In genomic region chr10:121615862-121616261, GRCh38 we compare ENCODE assay signal across 24 cellular contexts. TPM values are rescaled to one million over a fixed set of nuclear protein-coding genes. Genes with fewer than 3 reads are reported as not detected.
A peak's percentile ranks its signal among the peaks of the same experiment; 100 is the strongest.
DNase-seq lines count a peak whose midpoint lies in the region; TF ChIP-seq lines count a peak whose summit lies in the region.
"Had no signal": no experiment of that assay in that cellular context is flagged by ENCODE, and none has a peak within 500 bp of the region (broad histone marks: within the 10 kb centered on the region; RNA-seq: fewer than 3 reads in every experiment).

No MANE protein-coding gene starts in this region.

- no peak overlapping the region for H2AK5ac ChIP-seq in mesenchymal stem cell (ENCODE audit: low read length, severe bottlenecking)

- H3K27ac ChIP-seq in dorsolateral prefrontal cortex = peak overlapping the region in 56 of 59 donors; percentile 6 to 98 (median 94)
- H3K27ac ChIP-seq in mesenchymal stem cell (ENCODE audit: low read length, poor library complexity, severe bottlenecking) = no peak overlapping the region
- peak overlapping the region; percentile 98 for H3K27ac ChIP-seq in substantia nigra (ENCODE audit: low read depth, low read length, poor library complexity, severe bottlenecking)
- peak overlapping the region in 2 of 4 donors; percentile 5 to 41 for H3K27ac ChIP-seq in transverse colon
- H3K27ac ChIP-seq: A549, PC-9, SK-N-MC had no signal

- H3K4ac ChIP-seq in mesenchymal stem cell (ENCODE audit: low read depth in 1 of 2, low read length in 2 of 2) = no peak overlapping the region

- no peak overlapping the region for H2BK15ac ChIP-seq in mesenchymal stem cell (ENCODE audit: low read depth, poor library complexity, severe bottlenecking)

- no peaks in the 10 kb centered on the region for H3K4me1 ChIP-seq in mesenchymal stem cell (ENCODE audit: control insufficient read depth, insufficient read depth, low read depth, low read length)
- no peaks in the 10 kb centered on the region for H3K4me1 ChIP-seq in transverse colon
- H3K4me1 ChIP-seq: A549, HAP-1 had no signal

- H3K14ac ChIP-seq in mesenchymal stem cell (ENCODE audit: low read length in 2 of 2) = no peak overlapping the region

- TF ChIP-seq CTCF in dorsolateral prefrontal cortex (IDR thresholded peaks at IDR 0.05 in 54 of 56, conservative IDR thresholded peaks at IDR 0.05 in 2 of 56; ENCODE audit: low read depth in 1 of 56, partially characterized antibody in 56 of 56) = no peak
- no peak for TF ChIP-seq CTCF in transverse colon (IDR thresholded peaks at IDR 0.05)

- H2AFZ ChIP-seq in mesenchymal stem cell (ENCODE audit: low read depth, low read length) = no peak overlapping the region
- H2AFZ ChIP-seq: GM23338, PC-9 had no signal

- no peak overlapping the region for H2BK120ac ChIP-seq in mesenchymal stem cell (ENCODE audit: low read depth, low read length)

- H3K4me3 ChIP-seq in dorsolateral prefrontal cortex (no peak overlapping the region), mesenchymal stem cell (ENCODE audit: insufficient read depth in 1 of 2, low read depth in 1 of 2, low read length in 2 of 2) (no peak overlapping the region), transverse colon (no peak overlapping the region)
- H3K4me3 ChIP-seq: A549, GM23338, HAP-1, PC-9, SK-N-MC had no signal

- H3K9ac ChIP-seq in mesenchymal stem cell (ENCODE audit: low read length) = no peak overlapping the region

- 66% methylated on average over 6 of the region's 8 CpGs for WGBS in mesenchymal stem cell
- 79 to 90% methylated on average over 3 to 8 of the region's 8 CpGs for WGBS in transverse colon (ENCODE audit: low coverage in 1 of 2), 2 donors

- TF ChIP-seq RAD21 in Ishikawa (IDR thresholded peaks at IDR 0.05; ENCODE audit: low read depth) = peak; percentile 15; the same call in 1 of the 2 replicates

- peaks cover 0 to 5% (median 0%) of the 10 kb centered on the region in 45 donors for H3K27me3 ChIP-seq in dorsolateral prefrontal cortex
- H3K27me3 ChIP-seq in mesenchymal stem cell (ENCODE audit: control insufficient read depth in 1 of 2, insufficient read depth in 1 of 2, low read length in 2 of 2) = peaks cover 0 to 6% of the 10 kb centered on the region in 2 experiments
- no peaks in the 10 kb centered on the region for H3K27me3 ChIP-seq in transverse colon

- H3K18ac ChIP-seq in mesenchymal stem cell (ENCODE audit: low read depth in 1 of 2, low read length in 2 of 2) = no peak overlapping the region

- no peaks in the 10 kb centered on the region for H3K79me1 ChIP-seq in mesenchymal stem cell (replicated peaks; ENCODE audit: low read length, poor library complexity, severe bottlenecking)

- DNase-seq in dorsolateral prefrontal cortex (no peak), mesenchymal stem cell (peak; percentile 63), substantia nigra (lab: John Stamatoyannopoulos, UW) (no peak), RKO (ENCODE audit: low spot score) (no peak), transverse colon (no peak)
- DNase-seq in activated CD4-positive, alpha-beta T cell treated with anti-CD3 and anti-CD28 coated beads for 1 hour = no peak
- DNase-seq: C1 segment of cervical spinal cord; Caco-2; CD4-positive, alpha-beta memory T cell; HFFc6; KG1; MM.1S; NCI-H1694; NCI-H2029 treated with DMSO at 0.1 percent for 48 hours; NCI-H446 treated with DMSO at 0.1 percent for 48 hours; NCI-H526 treated with DMSO at 0.1 percent for 48 hours; PC-9; RPMI8226; SHP77 treated with DMSO at 0.1 percent for 48 hours had no signal

- H3K23ac ChIP-seq in mesenchymal stem cell (ENCODE audit: low read length in 2 of 2) = no peak overlapping the region

- TF ChIP-seq EP300 in Ishikawa (IDR thresholded peaks at IDR 0.05; ENCODE audit: borderline replicate concordance) = no peak
- TF ChIP-seq EP300 in transverse colon (IDR thresholded peaks at IDR 0.05; ENCODE audit: low read depth) = no peak

- no peak overlapping the region for H4K8ac ChIP-seq in mesenchymal stem cell (ENCODE audit: low read length)

- no peak overlapping the region for H3K4me2 ChIP-seq in mesenchymal stem cell (ENCODE audit: low read length, poor library complexity, severe bottlenecking)
- H3K4me2 ChIP-seq: A549, GM23338, PC-9 had no signal

- no peak overlapping the region for H2BK12ac ChIP-seq in mesenchymal stem cell (ENCODE audit: low read length in 2 of 2)

- H3K9me3 ChIP-seq in mesenchymal stem cell (ENCODE audit: control insufficient read depth, low read length) (peaks cover 9% of the 10 kb centered on the region), transverse colon (no peaks in the 10 kb centered on the region)
- H3K9me3 ChIP-seq: HAP-1 had no signal

- H4K91ac ChIP-seq in mesenchymal stem cell (ENCODE audit: low read length) = no peak overlapping the region

- H2BK5ac ChIP-seq in mesenchymal stem cell (ENCODE audit: low read depth, low read length, poor library complexity, severe bottlenecking) = no peak overlapping the region

- TF ChIP-seq POLR2A in transverse colon (IDR thresholded peaks at IDR 0.05) = no peak

- in situ Hi-C loops in transverse colon (cut with MboI; ENCODE audit: low pct_ligation_motif_present in 1 of 4, low pct_unique_long_range_greater_than_20kb in 1 of 4, low sequenced_read_pairs in 3 of 4) = loop anchor here in 3 of 4 donors (10.0 to 25.0 kb wide), 2 partner anchors 654 to 671 kb away; no protein-coding TSS in a partner anchor

- H3K36me3 ChIP-seq in mesenchymal stem cell (ENCODE audit: control insufficient read depth in 1 of 2, insufficient read depth in 2 of 2, low read depth in 1 of 2, low read length in 2 of 2) (no peaks in the 10 kb centered on the region), transverse colon (no peaks in the 10 kb centered on the region)
- H3K36me3 ChIP-seq: HAP-1 had no signal

- intact Hi-C loops in dorsolateral prefrontal cortex (cut with DNase I) (no loop called here), transverse colon (cut with DNase I; ENCODE audit: low total_unique reads) (no loop called here)

TF ChIP-seq in Ishikawa, 13 proteins besides CTCF, POLR2A, EP300 and RAD21:
- TF ChIP-seq NFIC (IDR thresholded peaks at IDR 0.05) (no peak), YY1 (IDR thresholded peaks at IDR 0.05; ENCODE audit: low read depth) (no peak), CREB1 (IDR thresholded peaks at IDR 0.05; ENCODE audit: low read depth) (no peak), MAX (IDR thresholded peaks at IDR 0.05) (no peak), FOXM1 (IDR thresholded peaks at IDR 0.05; ENCODE audit: borderline replicate concordance, low read depth) (no peak), CEBPB (IDR thresholded peaks at IDR 0.05) (no peak), TAF1 (IDR thresholded peaks at IDR 0.05; ENCODE audit: low read depth) (no peak), ZBTB7A (IDR thresholded peaks at IDR 0.05; ENCODE audit: low read depth) (no peak), USF1 (IDR thresholded peaks at IDR 0.05) (no peak), EGR1 (IDR thresholded peaks at IDR 0.05) (no peak), REST (IDR thresholded peaks at IDR 0.05; ENCODE audit: low read depth) (no peak), TEAD4 (IDR thresholded peaks at IDR 0.05) (no peak), TCF12 (IDR thresholded peaks at IDR 0.05; ENCODE audit: low read depth) (no peak)

RNA-seq across cellular contexts. Expression of gene FGFR2, which starts 17.6 kb away (rescaled TPM):
- total RNA-seq in dorsolateral prefrontal cortex (100 to 1,000 TPM in 94 of 120 experiments, 10 to 100 TPM in 26; 69.8 to 487 (median 136) TPM), transverse colon (100 to 1,000 TPM in 2 of 4 donors, 10 to 100 TPM in 2; 30.3 to 114 (median 87.9) TPM)
- 0.83 TPM for polyA plus RNA-seq in mesenchymal stem cell (2013, experiment 1 of 2)
- 0.92 TPM for polyA plus RNA-seq in mesenchymal stem cell (2013, experiment 2 of 2)
- total RNA-seq: HFFc6, PC-9 had no signal
